Comparison of ENCODE assay signal across 24 cellular contexts in genomic region chr6:112941613-112942012, GRCh38.
"Had no signal": no experiment of that assay in that cellular context is flagged by ENCODE, and none has a peak within 500 bp of the region (broad histone marks: within the 10 kb centered on the region; RNA-seq: fewer than 3 reads in every experiment).

No MANE protein-coding gene starts in this region.

- ATAC-seq: left colon; left lung; lower lobe of right lung; naive thymus-derived CD8-positive, alpha-beta T cell; right cardiac atrium; sciatic nerve; stimulated activated memory B cell treated with anti-CD40 and anti-IgM and Interleukin-4, amounts not matched to agents 10 μg/mL and 1 μg/mL and 100 μg/mL, for 72 hours; stimulated activated naive CD8-positive, alpha-beta T cell treated with anti-CD3 and anti-CD28 coated beads, Interleukin-15, amount 100 ng/mL, for 72 hours had no signal

- H3K27me3 ChIP-seq: left lung, neural progenitor cell, ovary, tibial nerve, uterus had no signal

- H3K4me1 ChIP-seq: left lung, lower lobe of right lung, neural progenitor cell, uterus had no signal

- H3K9ac ChIP-seq: neural progenitor cell had no signal

- DNase-seq: hippocampal formation; kidney; left colon; left lung; lower lobe of right lung; mammary epithelial cell; mesenchymal stem cell; naive thymus-derived CD8-positive, alpha-beta T cell; nephron progenitor cell; ovary; right cardiac atrium; small intestine; stimulated activated CD4-positive, alpha-beta T cell treated with anti-CD3 and anti-CD28 coated beads, Interleukin-1b, Interleukin-23, amount 100 ng/mL, for 48 hours; stimulated activated CD4-positive, alpha-beta T cell treated with anti-CD3 and anti-CD28 coated beads, Interleukin-2, amount 100 ng/mL, for 48 hours; stimulated activated CD4-positive, alpha-beta T cell treated with anti-CD3 and anti-CD28 coated beads, Interleukin-4, amount 100 ng/mL, for 4 hours; stimulated activated CD8-positive, alpha-beta memory T cell treated with anti-CD3 and anti-CD28 coated beads, Interleukin-4, amount 100 ng/mL, for 48 hours; stimulated activated naive CD4-positive, alpha-beta T cell treated with Interleukin-2 at 50 U/mL for 16 hours; stimulated activated naive CD8-positive, alpha-beta T cell treated with anti-CD3 and anti-CD28 coated beads, Interleukin-15, amount 100 ng/mL, for 72 hours; substantia nigra; uterus had no signal

- H3K9me3 ChIP-seq: left lung, lower lobe of right lung, ovary, tibial nerve, uterus had no signal

- H3K4me3 ChIP-seq: left lung, lower lobe of right lung, neural progenitor cell, ovary, tibial nerve, uterus had no signal

- H2AFZ ChIP-seq: neural progenitor cell had no signal

- H3K27ac ChIP-seq: left lung, lower lobe of right lung, neural progenitor cell, ovary, tibial nerve, uterus had no signal

- H3K4me2 ChIP-seq: neural progenitor cell had no signal

- H3K36me3 ChIP-seq: left lung, lower lobe of right lung, neural progenitor cell, ovary, tibial nerve, uterus had no signal
